ENCODE assay signal across 10 cellular contexts in the genomic region with DNA sequence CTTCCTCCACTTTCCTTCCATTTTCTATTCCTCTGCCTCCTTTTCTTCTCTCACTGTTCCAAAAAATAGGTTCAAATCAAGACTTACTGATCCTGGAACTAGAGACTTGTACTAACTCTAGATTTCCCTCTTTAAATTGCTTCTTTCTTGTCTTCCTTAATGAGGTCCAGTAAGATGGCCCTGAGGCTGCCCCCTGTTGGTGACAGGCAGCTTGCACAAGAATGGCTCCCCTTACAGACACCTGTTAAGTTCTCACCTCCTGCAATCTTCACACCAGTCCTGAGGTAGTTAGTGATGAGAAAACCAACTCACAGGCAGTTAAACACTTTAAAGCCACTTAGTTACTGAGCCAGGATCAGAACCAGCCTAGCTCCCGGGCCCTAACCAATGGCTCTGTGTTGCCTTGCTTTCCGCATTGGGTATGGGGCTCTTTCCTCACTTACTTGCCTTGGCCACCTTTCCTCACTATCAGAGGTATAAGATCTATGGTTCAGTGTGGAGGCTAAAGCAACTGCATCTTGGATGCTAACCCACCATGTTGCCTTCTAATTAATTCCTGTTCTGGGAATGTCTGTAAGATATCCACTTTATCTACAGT.
DNase-seq lines count a peak whose midpoint lies in the region; ATAC-seq and TF ChIP-seq lines count a peak whose summit lies in the region.
"Had no signal": no experiment of that assay in that cellular context is flagged by ENCODE, and none has a peak within 500 bp of the region (broad histone marks: within the 10 kb centered on the region; RNA-seq: fewer than 3 reads in every experiment).

No MANE protein-coding gene starts in this region.

- CTCF ChIA-PET in MCF 10A (lab: Yijun Ruan, JAX), result no interaction called here
- CTCF ChIA-PET in mammary epithelial cell (lab: Charles Lee; ENCODE audit: low non-redundant PET), result no interaction called here

- no peak overlapping the region for H3K27ac ChIP-seq in mammary epithelial cell (ENCODE audit: insufficient read depth, low read depth, low read length)
- no peak overlapping the region for H3K27ac ChIP-seq in KMS-11
- no peak overlapping the region for H3K27ac ChIP-seq in colonic mucosa
- H3K27ac ChIP-seq in testis, result no peak overlapping the region

- H2AFZ ChIP-seq in mammary epithelial cell (ENCODE audit: low read depth, low read length), result no peak overlapping the region
- no peak overlapping the region for H2AFZ ChIP-seq in KMS-11 (ENCODE audit: low read depth)

- H3K9me3 ChIP-seq in mammary epithelial cell (replicated peaks; ENCODE audit: insufficient read depth, low read length) (peaks cover 2% of the 10 kb centered on the region), colonic mucosa (no peaks in the 10 kb centered on the region), testis (no peaks in the 10 kb centered on the region)

- no peak overlapping the region for H3K4me2 ChIP-seq in mammary epithelial cell (ENCODE audit: insufficient read depth, low read depth, low read length)
- H3K4me2 ChIP-seq in KMS-11, result no peak overlapping the region

- H3K27me3 Mint-ChIP-seq in MCF 10A (ENCODE audit: insufficient read depth, unreplicated experiment), result no peaks in the 10 kb centered on the region
- H3K27me3 Mint-ChIP-seq in naive thymus-derived CD8-positive, alpha-beta T cell, result no peaks in the 10 kb centered on the region
- H3K27me3 Mint-ChIP-seq: stimulated activated naive CD8-positive, alpha-beta T cell treated with anti-CD3 and anti-CD28 coated beads, Interleukin-15, Interleukin-2, amounts not matched to agents 100 ng/mL and 50 ng/mL, for 24 hours had no signal

- WGBS in mammary epithelial cell (ENCODE audit: low coverage, missing lambda C conversion rate), result 67% methylated on average over 2 of the region's 2 CpGs
- 92 to 100% methylated on average over 2 of the region's 2 CpGs for WGBS in testis, 2 donors

- H3K4me1 Mint-ChIP-seq in MCF 10A (ENCODE audit: insufficient read depth, unreplicated experiment), result peaks cover 4% of the 10 kb centered on the region
- H3K4me1 Mint-ChIP-seq in naive thymus-derived CD8-positive, alpha-beta T cell, result no peaks in the 10 kb centered on the region

- H3K9ac ChIP-seq in mammary epithelial cell (ENCODE audit: insufficient read depth, low read length), result no peak overlapping the region
- H3K9ac ChIP-seq in KMS-11, result no peak overlapping the region
- H3K9ac ChIP-seq in colonic mucosa (ENCODE audit: low read depth in 2 of 2, low read length in 2 of 2), result no peak overlapping the region

- no peak overlapping the region for H3K4me3 Mint-ChIP-seq in MCF 10A (ENCODE audit: unreplicated experiment)
- H3K4me3 Mint-ChIP-seq in naive thymus-derived CD8-positive, alpha-beta T cell, result no peak overlapping the region
- H3K4me3 Mint-ChIP-seq: stimulated activated naive CD8-positive, alpha-beta T cell treated with anti-CD3 and anti-CD28 coated beads, Interleukin-15, Interleukin-2, amounts not matched to agents 100 ng/mL and 50 ng/mL, for 24 hours had no signal

- peaks cover 6% of the 10 kb centered on the region for H3K9me3 Mint-ChIP-seq in MCF 10A (ENCODE audit: unreplicated experiment)
- H3K9me3 Mint-ChIP-seq in naive thymus-derived CD8-positive, alpha-beta T cell, result no peaks in the 10 kb centered on the region
- H3K9me3 Mint-ChIP-seq: stimulated activated naive CD8-positive, alpha-beta T cell treated with anti-CD3 and anti-CD28 coated beads, Interleukin-15, Interleukin-2, amounts not matched to agents 100 ng/mL and 50 ng/mL, for 24 hours had no signal

- BruUV-seq in MCF 10A (replicated peaks; lab: Mats Ljungman, UMichigan), result no TSS peak
- BruUV-seq in mammary epithelial cell (replicated peaks; lab: Mats Ljungman, UMichigan), result no TSS peak

- intact Hi-C loops in MCF 10A (cut with micrococcal nuclease), result no loop called here
- intact Hi-C loops in mammary epithelial cell (cut with micrococcal nuclease), result no loop called here
- intact Hi-C loops in colonic mucosa (cut with DNase I), result no loop called here
- intact Hi-C loops in testis (cut with DNase I; ENCODE audit: low total_unique reads), result no loop called here

- no peaks in the 10 kb centered on the region for H4K20me1 ChIP-seq in mammary epithelial cell (ENCODE audit: insufficient read depth, low read length)
- H4K20me1 ChIP-seq in KMS-11 (ENCODE audit: insufficient read depth), result no peaks in the 10 kb centered on the region

- H3K36me3 Mint-ChIP-seq in MCF 10A (ENCODE audit: insufficient read depth, unreplicated experiment), result no peaks in the 10 kb centered on the region
- H3K36me3 Mint-ChIP-seq in naive thymus-derived CD8-positive, alpha-beta T cell, result no peaks in the 10 kb centered on the region

- H3K27me3 ChIP-seq in mammary epithelial cell (ENCODE audit: insufficient read depth, low read length) (no peaks in the 10 kb centered on the region), KMS-11 (ENCODE audit: insufficient read depth, low read depth) (no peaks in the 10 kb centered on the region), colonic mucosa (no peaks in the 10 kb centered on the region), testis (no peaks in the 10 kb centered on the region)

- no peak overlapping the region for H3K4me3 ChIP-seq in mammary epithelial cell (replicated peaks in 1 of 3; ENCODE audit: insufficient read depth in 1 of 3, low read depth in 2 of 3, low read length in 3 of 3)
- no peak overlapping the region for H3K4me3 ChIP-seq in KMS-11 (IDR thresholded peaks at IDR 0.05; ENCODE audit: insufficient read depth, low read depth, low read length)
- H3K4me3 ChIP-seq in colonic mucosa, result no peak overlapping the region
- no peak overlapping the region for H3K4me3 ChIP-seq in testis

- POLR2A ChIA-PET in MCF 10A (lab: Yijun Ruan, JAX), result no interaction called here
- POLR2A ChIA-PET in naive thymus-derived CD8-positive, alpha-beta T cell (lab: Charles Lee), result no interaction called here

- dilution Hi-C loops in mammary epithelial cell (cut with HindIII; ENCODE audit: low sequenced_read_pairs), result no loop called here

- in situ Hi-C loops in mammary epithelial cell (cut with MboI; ENCODE audit: low sequenced_read_pairs in 2 of 2), result loop anchor here in 1 of 2 donors (25.0 kb wide), 1 partner anchor 954 kb away; no protein-coding TSS in a partner anchor

- DNase-seq in MCF 10A (ENCODE audit: unreplicated experiment) (no peak), mammary epithelial cell (no peak), colonic mucosa (peak; percentile 23), testis (peak; percentile 28), NOMO-1 treated with DMSO at 0.1 percent for 48 hours (lab: John Stamatoyannopoulos, UW; ENCODE audit: unreplicated experiment) (no peak), NCI-H1694 treated with DMSO at 0.1 percent for 48 hours (lab: John Stamatoyannopoulos, UW) (no peak)
- no peak for DNase-seq in naive thymus-derived CD8-positive, alpha-beta T cell
- DNase-seq: kidney had no signal

- no peak for TF ChIP-seq POLR2A in testis (IDR thresholded peaks at IDR 0.05)

- TF ChIP-seq CTCF in MCF 10A (IDR thresholded peaks at IDR 0.05; ENCODE audit: unreplicated experiment) (peak; percentile 22), mammary epithelial cell (conservative IDR thresholded peaks at IDR 0.05 in 1 of 2, IDR thresholded peaks at IDR 0.05 in 1 of 2; ENCODE audit: extremely low read depth in 1 of 2, insufficient read depth in 1 of 2, low read depth in 1 of 2, low read length in 2 of 2) (no peak), KMS-11 (conservative IDR thresholded peaks at IDR 0.05; ENCODE audit: low read depth, low read length) (peak; percentile 65), colonic mucosa (IDR thresholded peaks at IDR 0.05) (peak; percentile 37), testis (IDR thresholded peaks at IDR 0.05) (peak in 1 of 3 experiments; percentile 17)

- H3K36me3 ChIP-seq in mammary epithelial cell (ENCODE audit: insufficient read depth, low read length), result no peaks in the 10 kb centered on the region
- no peaks in the 10 kb centered on the region for H3K36me3 ChIP-seq in KMS-11 (ENCODE audit: insufficient read depth)
- H3K36me3 ChIP-seq in colonic mucosa, result no peaks in the 10 kb centered on the region
- H3K36me3 ChIP-seq in testis (ENCODE audit: low read depth, missing control alignments), result no peaks in the 10 kb centered on the region

- H3K79me2 ChIP-seq in mammary epithelial cell (ENCODE audit: insufficient read depth, low read length), result no peaks in the 10 kb centered on the region
- H3K79me2 ChIP-seq in KMS-11 (ENCODE audit: insufficient read depth, low read depth), result no peaks in the 10 kb centered on the region

- H3K4me1 ChIP-seq in mammary epithelial cell (ENCODE audit: insufficient read depth, low read length), result no peaks in the 10 kb centered on the region
- no peaks in the 10 kb centered on the region for H3K4me1 ChIP-seq in KMS-11 (ENCODE audit: low read depth, poor library complexity, severe bottlenecking)
- H3K4me1 ChIP-seq in colonic mucosa, result no peaks in the 10 kb centered on the region
- H3K4me1 ChIP-seq in testis, result no peaks in the 10 kb centered on the region

- H3K27ac Mint-ChIP-seq in MCF 10A (ENCODE audit: low read depth, unreplicated experiment), result no peak overlapping the region
- peak overlapping the region in 1 of 10 donors; percentile 28 for H3K27ac Mint-ChIP-seq in naive thymus-derived CD8-positive, alpha-beta T cell
- H3K27ac Mint-ChIP-seq: stimulated activated naive CD8-positive, alpha-beta T cell treated with anti-CD3 and anti-CD28 coated beads, Interleukin-15, Interleukin-2, amounts not matched to agents 100 ng/mL and 50 ng/mL, for 24 hours had no signal

- ATAC-seq in naive thymus-derived CD8-positive, alpha-beta T cell, result no peak

Comparison
In these comparisons a context has a peak if more than half of its experiments do, and no peak if none do; other contexts are left out.
1. CTCF ChIP-seq: peak in MCF 10A (single experiment), KMS-11 (single experiment) and colonic mucosa (single experiment); none in mammary epithelial cell (0 of 2).
2. DNase-seq: peak in colonic mucosa (single experiment) and testis (single experiment); none in MCF 10A (single experiment), mammary epithelial cell (single experiment), naive thymus-derived CD8-positive, alpha-beta T cell (0 of 10), NOMO-1 treated with DMSO at 0.1 percent for 48 hours (single experiment) and NCI-H1694 treated with DMSO at 0.1 percent for 48 hours (single experiment).